Comparison of ENCODE assay signal across 4 cellular contexts in the genomic region with DNA sequence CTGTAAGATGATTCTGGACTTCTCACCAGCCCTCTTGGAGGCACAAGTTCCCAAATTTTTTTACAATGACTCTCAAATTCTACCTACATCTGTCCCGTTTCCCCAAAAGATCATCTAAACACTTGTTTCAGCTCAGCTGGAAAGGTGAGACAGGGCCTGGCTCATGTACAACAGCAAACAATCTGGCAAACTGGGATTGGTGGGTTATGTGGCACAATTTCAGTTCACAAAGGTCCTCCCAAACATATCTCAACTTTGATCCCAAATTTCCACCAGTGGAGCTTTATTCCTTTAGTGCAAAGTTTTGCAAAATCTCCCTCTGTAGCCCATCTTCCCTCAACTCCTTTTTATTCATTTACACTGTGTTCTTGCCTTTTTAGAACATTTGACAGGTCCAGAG.
"Had no signal": no experiment of that assay in that cellular context is flagged by ENCODE, and none has a peak within 500 bp of the region (broad histone marks: within the 10 kb centered on the region; RNA-seq: fewer than 3 reads in every experiment).

No MANE protein-coding gene starts in this region.

- H3K27ac Mint-ChIP-seq: GM23338, H9, IgD-negative memory B cell had no signal

- H3K9me3 Mint-ChIP-seq: GM23338, H9, IgD-negative memory B cell had no signal

- ATAC-seq: GM23338 had no signal

- H3K4me2 ChIP-seq: GM23338 had no signal

- H3K36me3 Mint-ChIP-seq: IgD-negative memory B cell had no signal

- H3K27me3 Mint-ChIP-seq: IgD-negative memory B cell had no signal

- H2AFZ ChIP-seq: GM23338 had no signal

- H3K4me3 ChIP-seq: GM23338 had no signal

- DNase-seq: H9, HCEC 1CT had no signal

- H3K4me3 Mint-ChIP-seq: GM23338, H9, IgD-negative memory B cell had no signal
